24 cellular contexts compared by ENCODE assay signal in genomic region chr3:149917124-149917667, GRCh38. TPM values are rescaled to one million over a fixed set of nuclear protein-coding genes. Genes with fewer than 3 reads are reported as not detected.
DNase-seq lines count a peak whose midpoint lies in the region; ATAC-seq, FAIRE-seq and TF ChIP-seq lines count a peak whose summit lies in the region.
"Had no signal": no experiment of that assay in that cellular context is flagged by ENCODE, and none has a peak within 500 bp of the region (broad histone marks: within the 10 kb centered on the region; RNA-seq: fewer than 3 reads in every experiment).

No MANE protein-coding gene starts in this region.

- H3K27ac Mint-ChIP-seq in Caco-2 (ENCODE audit: unreplicated experiment): no peak overlapping the region
- H3K27ac Mint-ChIP-seq: CD4-positive, alpha-beta memory T cell had no signal

- H3K9me3 ChIP-seq in lower lobe of right lung (no peaks in the 10 kb centered on the region), Caco-2 (no peaks in the 10 kb centered on the region)
- H3K9me3 ChIP-seq: BLaER1, SK-N-SH had no signal

- H3K27ac ChIP-seq in lower lobe of right lung: no peak overlapping the region
- H3K27ac ChIP-seq: BLaER1 had no signal

- FAIRE-seq in G401.6 (lab: Jason Lieb, UNC): peak; percentile 6
- peak; percentile 18 for FAIRE-seq in GM19239 (lab: Jason Lieb, UNC)
- FAIRE-seq: GM12892 had no signal

- ATAC-seq in lower lobe of right lung (peak; percentile 48 to 74), HG03354 (IDR thresholded peaks at IDR 0.05; ENCODE audit: poor library complexity, severe bottlenecking, unreplicated experiment) (no peak), HG03432 (IDR thresholded peaks at IDR 0.05; ENCODE audit: unreplicated experiment) (no peak)
- ATAC-seq: HCT116, PC-3 had no signal

- H3K9me3 Mint-ChIP-seq in Caco-2 (ENCODE audit: unreplicated experiment): no peaks in the 10 kb centered on the region
- H3K9me3 Mint-ChIP-seq: IgD-negative memory B cell had no signal

- H3K4me1 ChIP-seq in lower lobe of right lung: no peaks in the 10 kb centered on the region
- H3K4me1 ChIP-seq in Caco-2: no peaks in the 10 kb centered on the region
- H3K4me1 ChIP-seq: BLaER1 had no signal

- POLR2A ChIA-PET in Caco-2 (lab: Charles Lee): no interaction called here

- DNase-seq in GM19239 (ENCODE audit: insufficient read length, low spot score): no peak
- peak; percentile 54 for DNase-seq in NOMO-1 treated with DMSO at 0.1 percent for 48 hours (lab: John Stamatoyannopoulos, UW; ENCODE audit: unreplicated experiment)
- DNase-seq in lower lobe of right lung: no peak
- DNase-seq in Caco-2: no peak
- no peak for DNase-seq in CD1c-positive myeloid dendritic cell (ENCODE audit: extremely low spot score)
- DNase-seq: CD4-positive, alpha-beta memory T cell; DND-41; GOT3; NCI-H1092; NCI-H146; NCI-H2029; NCI-H2227 treated with DMSO at 0.1 percent for 48 hours; NCI-H510A treated with DMSO at 0.1 percent for 48 hours; NCI-H748 treated with DMSO at 0.1 percent for 48 hours; PC-3; SHP77; SK-N-SH had no signal

- H3K27me3 Mint-ChIP-seq in Caco-2 (ENCODE audit: insufficient read depth, unreplicated experiment): no peaks in the 10 kb centered on the region
- H3K27me3 Mint-ChIP-seq: CD4-positive, alpha-beta memory T cell; IgD-negative memory B cell had no signal

- peaks cover 32% of the 10 kb centered on the region for H3K36me3 ChIP-seq in lower lobe of right lung
- H3K36me3 ChIP-seq in Caco-2 (ENCODE audit: control insufficient read depth, insufficient read depth, low read length): no peaks in the 10 kb centered on the region

- no peaks in the 10 kb centered on the region for H3K4me1 Mint-ChIP-seq in Caco-2 (ENCODE audit: low read depth, unreplicated experiment)

- CTCF ChIA-PET in Caco-2 (lab: Charles Lee): no interaction called here

- no peak for TF ChIP-seq CTCF in lower lobe of right lung (IDR thresholded peaks at IDR 0.05)
- no peak for TF ChIP-seq CTCF in Caco-2 (IDR thresholded peaks at IDR 0.05; ENCODE audit: insufficient read depth in 1 of 2, low read depth in 1 of 2, low read length in 1 of 2, severe bottlenecking in 1 of 2, unreplicated experiment in 1 of 2)

- no TSS peak for BruUV-seq in Caco-2 (replicated peaks; lab: Mats Ljungman, UMichigan)

- no peak overlapping the region for H3K4me3 Mint-ChIP-seq in Caco-2 (ENCODE audit: unreplicated experiment)
- H3K4me3 Mint-ChIP-seq: CD4-positive, alpha-beta memory T cell; IgD-negative memory B cell had no signal

- H3K36me3 Mint-ChIP-seq in Caco-2 (ENCODE audit: insufficient read depth, unreplicated experiment): peaks cover 8% of the 10 kb centered on the region

- H3K4me3 ChIP-seq in lower lobe of right lung (no peak overlapping the region), Caco-2 (ENCODE audit: low read depth, low read length) (no peak overlapping the region)
- H3K4me3 ChIP-seq: BLaER1 had no signal

- no peaks in the 10 kb centered on the region for H3K27me3 ChIP-seq in lower lobe of right lung (ENCODE audit: low read depth)
- H3K27me3 ChIP-seq in Caco-2 (replicated peaks; ENCODE audit: control insufficient read depth, insufficient read depth, low read length): no peaks in the 10 kb centered on the region
- H3K27me3 ChIP-seq: BLaER1 had no signal

- intact Hi-C loops in lower lobe of right lung (cut with DNase I): no loop called here
- intact Hi-C loops in Caco-2 (cut with micrococcal nuclease; ENCODE audit: unreplicated experiment): no loop called here

RNA-seq across cellular contexts. Expression of gene PFN2, which starts 53.5 kb away (rescaled TPM):
- total RNA-seq in lower lobe of right lung: 28.5 TPM
- 39.3 and 45.9 TPM in 2 replicates for total RNA-seq in Caco-2 (2022)

Comparison
In these comparisons a context has a peak if more than half of its experiments do, and no peak if none do; other contexts are left out.
1. ATAC-seq: peak in lower lobe of right lung (2 of 2); none in HG03354 (single experiment) and HG03432 (single experiment).